8 cellular contexts compared by ENCODE assay signal in genomic region chr1:245730796-245731195, GRCh38.
"Had no signal": no experiment of that assay in that cellular context is flagged by ENCODE, and none has a peak within 500 bp of the region (broad histone marks: within the 10 kb centered on the region; RNA-seq: fewer than 3 reads in every experiment).

No MANE protein-coding gene starts in this region.

- H3K9ac ChIP-seq: GM23248 had no signal

- H3K4me3 ChIP-seq: GM23248, HAP-1 had no signal

- H3K4me3 Mint-ChIP-seq: HFFc6, IgD-negative memory B cell had no signal

- H3K36me3 ChIP-seq: HAP-1 had no signal

- H2AFZ ChIP-seq: GM23248 had no signal

- H3K4me1 ChIP-seq: HAP-1 had no signal

- H3K27me3 Mint-ChIP-seq: IgD-negative memory B cell had no signal

- FAIRE-seq: HepG2 had no signal

- DNase-seq: GM23248, GOT3, H7, HFFc6 had no signal

- H3K9me3 ChIP-seq: HAP-1 had no signal

- H3K27ac ChIP-seq: GM23248, HL-60 had no signal

- H3K27ac Mint-ChIP-seq: HFFc6, IgD-negative memory B cell had no signal
